ENCODE assay signal across 8 cellular contexts in genomic region chr17:47949197-47949759, GRCh38. TPM values are rescaled to one million over a fixed set of nuclear protein-coding genes. Genes with fewer than 3 reads are reported as not detected.
A peak's percentile ranks its signal among the peaks of the same experiment; 100 is the strongest.
DNase-seq lines count a peak whose midpoint lies in the region; ATAC-seq and TF ChIP-seq lines count a peak whose summit lies in the region.

No MANE protein-coding gene starts in this region.

- peak overlapping the region; percentile 72 for H2AFZ ChIP-seq in parathyroid adenoma

- H3K4me2 ChIP-seq in parathyroid adenoma (ENCODE audit: low read length): peak overlapping the region; percentile 54

- H3K4me1 Mint-ChIP-seq in CD4-positive, CD25-positive, alpha-beta regulatory T cell: peaks cover 15 to 39% (median 24%) of the 10 kb centered on the region in 4 donors
- H3K4me1 Mint-ChIP-seq in activated naive CD8-positive, alpha-beta T cell (ENCODE audit: low read depth): peaks cover 51% of the 10 kb centered on the region

- H3K27me3 ChIP-seq in CD4-positive, CD25-positive, alpha-beta regulatory T cell (ENCODE audit: control insufficient read depth, insufficient read depth, low read length): no peaks in the 10 kb centered on the region
- H3K27me3 ChIP-seq in parathyroid adenoma (ENCODE audit: control insufficient read depth, insufficient read depth, low read length) (no peaks in the 10 kb centered on the region), thymus (ENCODE audit: control insufficient read depth, insufficient read depth) (no peaks in the 10 kb centered on the region)

- H3K27ac Mint-ChIP-seq in CD4-positive, CD25-positive, alpha-beta regulatory T cell: peak overlapping the region; percentile 13 to 57 (median 50)
- peak overlapping the region; percentile 87 for H3K27ac Mint-ChIP-seq in activated naive CD8-positive, alpha-beta T cell

- peak overlapping the region; percentile 68 for H3K4me3 ChIP-seq in CD4-positive, CD25-positive, alpha-beta regulatory T cell (ENCODE audit: low read depth, low read length)
- H3K4me3 ChIP-seq in parathyroid adenoma (ENCODE audit: low read depth, low read length) (no peak overlapping the region), thymus (ENCODE audit: low read length) (peak overlapping the region; percentile 24)

- peaks cover 12% of the 10 kb centered on the region for H3K4me1 ChIP-seq in CD4-positive, CD25-positive, alpha-beta regulatory T cell (ENCODE audit: control insufficient read depth, insufficient read depth, low read length, poor library complexity, severe bottlenecking)
- H3K4me1 ChIP-seq in parathyroid adenoma (peaks cover 9% of the 10 kb centered on the region), thymus (ENCODE audit: control insufficient read depth, insufficient read depth, low read length) (peaks cover 17% of the 10 kb centered on the region)

- no peaks in the 10 kb centered on the region for H3K9me3 ChIP-seq in CD4-positive, CD25-positive, alpha-beta regulatory T cell (ENCODE audit: control insufficient read depth in 2 of 2, low read length in 2 of 2)
- H3K9me3 ChIP-seq in parathyroid adenoma (ENCODE audit: control insufficient read depth, low read length): no peaks in the 10 kb centered on the region
- no peaks in the 10 kb centered on the region for H3K9me3 ChIP-seq in thymus (ENCODE audit: control insufficient read depth)

- no peaks in the 10 kb centered on the region for H3K27me3 Mint-ChIP-seq in CD4-positive, CD25-positive, alpha-beta regulatory T cell
- H3K27me3 Mint-ChIP-seq in activated naive CD8-positive, alpha-beta T cell: no peaks in the 10 kb centered on the region

- peak; percentile 95 for TF ChIP-seq CTCF in parathyroid adenoma (IDR thresholded peaks at IDR 0.05)

- ATAC-seq in CD4-positive, CD25-positive, alpha-beta regulatory T cell (ENCODE audit: low read depth in 2 of 2): peak; percentile 58 to 65
- ATAC-seq in GM21529 (IDR thresholded peaks at IDR 0.05; ENCODE audit: unreplicated experiment): peak; percentile 53
- peak; percentile 90 for ATAC-seq in Right ventricle myocardium inferior

- H3K9ac ChIP-seq in parathyroid adenoma: no peak overlapping the region

- H3K36me3 Mint-ChIP-seq in CD4-positive, CD25-positive, alpha-beta regulatory T cell: peaks cover 23% of the 10 kb centered on the region
- peaks cover 9% of the 10 kb centered on the region for H3K36me3 Mint-ChIP-seq in activated naive CD8-positive, alpha-beta T cell

- intact Hi-C loops in Right ventricle myocardium inferior (cut with DNase I): loop anchor here (1.0 to 2.0 kb wide), 4 partner anchors 21 to 108 kb away; partner anchors contain the start of genes SCRN2 and SP2

- H3K79me2 ChIP-seq in parathyroid adenoma: no peaks in the 10 kb centered on the region

- peaks cover 7% of the 10 kb centered on the region for H3K36me3 ChIP-seq in CD4-positive, CD25-positive, alpha-beta regulatory T cell (ENCODE audit: control insufficient read depth, insufficient read depth, low read length)
- H3K36me3 ChIP-seq in parathyroid adenoma (ENCODE audit: control insufficient read depth, insufficient read depth, low read length) (no peaks in the 10 kb centered on the region), thymus (ENCODE audit: control insufficient read depth, insufficient read depth) (peaks cover 8% of the 10 kb centered on the region)

- peak overlapping the region; percentile 61 to 93 (median 78) for H3K4me3 Mint-ChIP-seq in CD4-positive, CD25-positive, alpha-beta regulatory T cell
- peak overlapping the region; percentile 77 for H3K4me3 Mint-ChIP-seq in activated naive CD8-positive, alpha-beta T cell

- H3K9me3 Mint-ChIP-seq in CD4-positive, CD25-positive, alpha-beta regulatory T cell: no peaks in the 10 kb centered on the region
- no peaks in the 10 kb centered on the region for H3K9me3 Mint-ChIP-seq in activated naive CD8-positive, alpha-beta T cell (ENCODE audit: low read depth)

- peak; percentile 68 to 80 (median 72) for DNase-seq in CD4-positive, CD25-positive, alpha-beta regulatory T cell
- DNase-seq in NCI-H1092 (lab: John Stamatoyannopoulos, UW) (peak; percentile 52), SKM-1 (lab: John Stamatoyannopoulos, UW; ENCODE audit: unreplicated experiment) (peak; percentile 35), Right ventricle myocardium inferior (ENCODE audit: missing footprints) (peak; percentile 96)

- H3K27ac ChIP-seq in CD4-positive, CD25-positive, alpha-beta regulatory T cell (ENCODE audit: insufficient read depth, low read length, poor library complexity, severe bottlenecking): no peak overlapping the region
- H3K27ac ChIP-seq in parathyroid adenoma: no peak overlapping the region
- peak overlapping the region; percentile 56 for H3K27ac ChIP-seq in thymus (ENCODE audit: low read depth)

- 15% methylated on average over 22 of the region's 22 CpGs for WGBS in thymus

RNA-seq across cellular contexts. Expression of gene PNPO, which starts 7.9 kb away (rescaled TPM):
- total RNA-seq in CD4-positive, CD25-positive, alpha-beta regulatory T cell: 7.8 TPM
- polyA plus RNA-seq in CD4-positive, CD25-positive, alpha-beta regulatory T cell: 10 to 100 TPM; 18.3 to 25.5 (median 19.0) TPM
- total RNA-seq in Right ventricle myocardium inferior: 27.8 TPM
- polyA plus RNA-seq in thymus: 9.0 TPM

RNA-seq across cellular contexts. Expression of gene PRR15L, which starts 8.4 kb away (rescaled TPM):
- not detected for total RNA-seq in CD4-positive, CD25-positive, alpha-beta regulatory T cell
- polyA plus RNA-seq in CD4-positive, CD25-positive, alpha-beta regulatory T cell: under 1 TPM in 2 of 4 donors, not detected in 2; 0.19 to 0.36 TPM
- not detected for total RNA-seq in Right ventricle myocardium inferior
- 1.9 TPM for polyA plus RNA-seq in thymus

RNA-seq across cellular contexts. Expression of gene CDK5RAP3, which starts 21.6 kb away (rescaled TPM):
- total RNA-seq in CD4-positive, CD25-positive, alpha-beta regulatory T cell: 256 TPM
- polyA plus RNA-seq in CD4-positive, CD25-positive, alpha-beta regulatory T cell: 10 to 100 TPM; 68.9 to 83.4 (median 71.4) TPM
- 50.0 TPM for total RNA-seq in Right ventricle myocardium inferior
- polyA plus RNA-seq in thymus: 684 TPM

RNA-seq across cellular contexts. Expression of gene SP2, which starts 53.2 kb away (rescaled TPM):
- total RNA-seq in CD4-positive, CD25-positive, alpha-beta regulatory T cell: 35.0 TPM
- 1 to 10 TPM; 6.2 to 7.5 (median 6.6) TPM for polyA plus RNA-seq in CD4-positive, CD25-positive, alpha-beta regulatory T cell
- 11.7 TPM for total RNA-seq in Right ventricle myocardium inferior
- 10.6 TPM for polyA plus RNA-seq in thymus

Comparison
In these comparisons a context has a peak if more than half of its experiments do, and no peak if none do; other contexts are left out.
1. DNase-seq: peak in every context shown above with its lines; median percentile 96 in Right ventricle myocardium inferior; 72 in CD4-positive, CD25-positive, alpha-beta regulatory T cell; 52 in NCI-H1092; 35 in SKM-1.